Comparison of ENCODE assay signal across 10 cellular contexts in genomic region chr16:75012380-75013081, GRCh38. TPM values are rescaled to one million over a fixed set of nuclear protein-coding genes. Genes with fewer than 3 reads are reported as not detected.
A peak's percentile ranks its signal among the peaks of the same experiment; 100 is the strongest.
DNase-seq lines count a peak whose midpoint lies in the region; ATAC-seq and TF ChIP-seq lines count a peak whose summit lies in the region.
"Had no signal": no experiment of that assay in that cellular context is flagged by ENCODE, and none has a peak within 500 bp of the region (broad histone marks: within the 10 kb centered on the region; RNA-seq: fewer than 3 reads in every experiment).

No MANE protein-coding gene starts in this region.

- H3K9ac ChIP-seq in smooth muscle cell (ENCODE audit: low read depth) = no peak overlapping the region

- H3K4me3 ChIP-seq in effector memory CD4-positive, alpha-beta T cell (ENCODE audit: insufficient read depth, low read depth, low read length, poor library complexity, severe bottlenecking) = peak overlapping the region; percentile 34
- no peak overlapping the region for H3K4me3 ChIP-seq in smooth muscle cell
- no peak overlapping the region for H3K4me3 ChIP-seq in ovary
- H3K4me3 ChIP-seq: pancreas had no signal

- peak overlapping the region; percentile 52 for H3K27ac ChIP-seq in effector memory CD4-positive, alpha-beta T cell (ENCODE audit: insufficient read depth, low read length, poor library complexity, severe bottlenecking)
- H3K27ac ChIP-seq in smooth muscle cell (ENCODE audit: low read depth) (peak overlapping the region; percentile 81), ovary (peak overlapping the region in 1 of 2 donors; percentile 74)
- H3K27ac ChIP-seq: C4-2B had no signal

- TF ChIP-seq POLR2A in ovary (IDR thresholded peaks at IDR 0.05) = no peak

- no peak for DNase-seq in activated CD8-positive, alpha-beta memory T cell treated with anti-CD3 and anti-CD28 coated beads, Interleukin-2, amount 10 ng/mL, durations not matched to agents 7 days and 5 days
- no peak for DNase-seq in activated CD8-positive, alpha-beta memory T cell treated with anti-CD3 and anti-CD28 coated beads for 24 hours
- DNase-seq in KBM-7 = peak; percentile 43
- DNase-seq in effector memory CD4-positive, alpha-beta T cell = no peak
- no peak for DNase-seq in smooth muscle cell (lab: John Stamatoyannopoulos, UW; ENCODE audit: unreplicated experiment)
- no peak for DNase-seq in ovary
- DNase-seq in NCI-H1436 treated with DMSO at 0.1 percent for 48 hours (lab: John Stamatoyannopoulos, UW) = no peak
- no peak for DNase-seq in stimulated activated CD4-positive, alpha-beta T cell treated with anti-CD3 and anti-CD28 coated beads, Interleukin-4, amount 100 ng/mL, for 1 hour
- DNase-seq: pancreas had no signal

- H3K9me3 Mint-ChIP-seq in activated CD8-positive, alpha-beta memory T cell treated with anti-CD3 and anti-CD28 coated beads, Interleukin-2, amount 10 ng/mL, durations not matched to agents 7 days and 5 days (ENCODE audit: low read depth) = no peaks in the 10 kb centered on the region

- H3F3A ChIP-seq in smooth muscle cell (ENCODE audit: low read depth) = peaks cover 22% of the 10 kb centered on the region

- no peaks in the 10 kb centered on the region for H3K9me3 ChIP-seq in effector memory CD4-positive, alpha-beta T cell (ENCODE audit: control insufficient read depth, low read length)
- H3K9me3 ChIP-seq in smooth muscle cell (replicated peaks; ENCODE audit: low read depth) (no peaks in the 10 kb centered on the region), ovary (no peaks in the 10 kb centered on the region)
- H3K9me3 ChIP-seq: pancreas had no signal

- ATAC-seq in activated CD8-positive, alpha-beta memory T cell treated with anti-CD3 and anti-CD28 coated beads, Interleukin-2, amount 10 ng/mL, durations not matched to agents 7 days and 5 days = peak; percentile 63

- in situ Hi-C loops in KBM-7 (cut with MboI; ENCODE audit: low pct_unique_long_range_greater_than_20kb, low sequenced_read_pairs) = no loop called here

- CTCF ChIA-PET in activated CD8-positive, alpha-beta memory T cell treated with anti-CD3 and anti-CD28 coated beads, Interleukin-2, amount 10 ng/mL, durations not matched to agents 7 days and 5 days (lab: Charles Lee) = interaction anchor here (1.0 to 3.2 kb wide), 6 partner anchors 14 to 99 kb away, joined by 3 to 25 read pairs (median 4); partner anchors contain the start of genes WDR59 and ZNRF1

- H3K4me1 ChIP-seq in effector memory CD4-positive, alpha-beta T cell (ENCODE audit: control insufficient read depth, insufficient read depth, low read length, poor library complexity, severe bottlenecking) = peaks cover 9% of the 10 kb centered on the region
- H3K4me1 ChIP-seq in smooth muscle cell (ENCODE audit: low read depth) (peaks cover 11% of the 10 kb centered on the region), ovary (ENCODE audit: insufficient read depth) (peaks cover 12% of the 10 kb centered on the region)

- H3K4me2 ChIP-seq in smooth muscle cell = peak overlapping the region; percentile 72

- peaks cover 81% of the 10 kb centered on the region for H3K79me2 ChIP-seq in smooth muscle cell (ENCODE audit: low read depth)

- no peaks in the 10 kb centered on the region for H3K36me3 ChIP-seq in effector memory CD4-positive, alpha-beta T cell (ENCODE audit: control insufficient read depth, insufficient read depth, low read length)
- H3K36me3 ChIP-seq in smooth muscle cell (ENCODE audit: low read depth) (no peaks in the 10 kb centered on the region), ovary (no peaks in the 10 kb centered on the region)
- H3K36me3 ChIP-seq: pancreas had no signal

- TF ChIP-seq EP300 in ovary (IDR thresholded peaks at IDR 0.05) = no peak

- H4K20me1 ChIP-seq in smooth muscle cell (ENCODE audit: low read depth) = peaks cover 86% of the 10 kb centered on the region

- peak overlapping the region; percentile 62 for H3K4me3 Mint-ChIP-seq in activated CD8-positive, alpha-beta memory T cell treated with anti-CD3 and anti-CD28 coated beads, Interleukin-2, amount 10 ng/mL, durations not matched to agents 7 days and 5 days

- intact Hi-C loops in ovary (cut with DNase I) = no loop called here

- no peaks in the 10 kb centered on the region for H3K27me3 ChIP-seq in effector memory CD4-positive, alpha-beta T cell (replicated peaks; ENCODE audit: control insufficient read depth, insufficient read depth, low read length, poor library complexity, severe bottlenecking)
- no peaks in the 10 kb centered on the region for H3K27me3 ChIP-seq in smooth muscle cell (ENCODE audit: low read depth)
- no peaks in the 10 kb centered on the region for H3K27me3 ChIP-seq in ovary
- H3K27me3 ChIP-seq: pancreas had no signal

- H3K4me1 Mint-ChIP-seq in activated CD8-positive, alpha-beta memory T cell treated with anti-CD3 and anti-CD28 coated beads, Interleukin-2, amount 10 ng/mL, durations not matched to agents 7 days and 5 days = peaks cover 41% of the 10 kb centered on the region

- peaks cover 13% of the 10 kb centered on the region for H3K36me3 Mint-ChIP-seq in activated CD8-positive, alpha-beta memory T cell treated with anti-CD3 and anti-CD28 coated beads, Interleukin-2, amount 10 ng/mL, durations not matched to agents 7 days and 5 days

- no peak overlapping the region for H2AFZ ChIP-seq in smooth muscle cell (ENCODE audit: low read depth)

- TF ChIP-seq CTCF in smooth muscle cell (IDR thresholded peaks at IDR 0.05; ENCODE audit: borderline replicate concordance, insufficient read depth, poor library complexity, severe bottlenecking) = no peak
- no peak for TF ChIP-seq CTCF in ovary (IDR thresholded peaks at IDR 0.05)

- no peaks in the 10 kb centered on the region for H3K27me3 Mint-ChIP-seq in activated CD8-positive, alpha-beta memory T cell treated with anti-CD3 and anti-CD28 coated beads, Interleukin-2, amount 10 ng/mL, durations not matched to agents 7 days and 5 days

- peak overlapping the region; percentile 74 for H3K27ac Mint-ChIP-seq in activated CD8-positive, alpha-beta memory T cell treated with anti-CD3 and anti-CD28 coated beads, Interleukin-2, amount 10 ng/mL, durations not matched to agents 7 days and 5 days

- WGBS in smooth muscle cell (ENCODE audit: low lambda C conversion rate) = 64% methylated on average over 8 of the region's 8 CpGs
- 35 to 41% (median 40%) methylated on average over 8 of the region's 8 CpGs for WGBS in ovary, 3 donors

RNA-seq across cellular contexts. Expression of gene ZNRF1, which starts 13.7 kb away (rescaled TPM):
- 10 to 100 TPM; 16.1 to 22.5 TPM for total RNA-seq in activated CD8-positive, alpha-beta memory T cell treated with anti-CD3 and anti-CD28 coated beads, Interleukin-2, amount 10 ng/mL, durations not matched to agents 7 days and 5 days
- total RNA-seq in smooth muscle cell (18.2 and 19.7 TPM in 2 replicates), ovary (10 to 100 TPM; 16.8 to 27.9 (median 25.0) TPM)
- polyA plus RNA-seq in smooth muscle cell (38.0 and 45.4 TPM in 2 replicates), ovary (10 to 100 TPM; 10.8 to 24.3 TPM)

RNA-seq across cellular contexts. Expression of gene WDR59, which starts 27.6 kb away (rescaled TPM):
- total RNA-seq in activated CD8-positive, alpha-beta memory T cell treated with anti-CD3 and anti-CD28 coated beads, Interleukin-2, amount 10 ng/mL, durations not matched to agents 7 days and 5 days = 10 to 100 TPM; 59.0 to 74.6 TPM
- total RNA-seq in smooth muscle cell = 13.1 and 14.3 TPM in 2 replicates
- 19.2 and 29.5 TPM in 2 replicates for polyA plus RNA-seq in smooth muscle cell
- 10 to 100 TPM; 23.6 to 82.3 (median 70.0) TPM for total RNA-seq in ovary
- 10 to 100 TPM; 24.7 to 56.0 TPM for polyA plus RNA-seq in ovary
